ENCODE assay signal across 27 cellular contexts in genomic region chrX:50381729-50382415, GRCh38.
"Had no signal": no experiment of that assay in that cellular context is flagged by ENCODE, and none has a peak within 500 bp of the region (broad histone marks: within the 10 kb centered on the region; RNA-seq: fewer than 3 reads in every experiment).

No MANE protein-coding gene starts in this region.

- ATAC-seq: effector memory CD8-positive, alpha-beta T cell; esophagus mucosa; foreskin keratinocyte; gastrocnemius medialis; gastroesophageal sphincter had no signal

- FAIRE-seq: colon, endometrium, endothelial cell of umbilical vein, frontal cortex had no signal

- H3K4me3 Mint-ChIP-seq: dendritic cell treated with granulocyte-macrophage colony-stimulating factor and Interleukin-4, amounts not matched to agents 40 ng/mL and 50 ng/mL, for 4 days; effector memory CD8-positive, alpha-beta T cell; endodermal cell had no signal

- H3K27me3 Mint-ChIP-seq: dendritic cell treated with granulocyte-macrophage colony-stimulating factor and Interleukin-4, amounts not matched to agents 40 ng/mL and 50 ng/mL, for 4 days; effector memory CD8-positive, alpha-beta T cell had no signal

- H3K9me3 ChIP-seq: colonic mucosa, esophagus muscularis mucosa, esophagus squamous epithelium, gastrocnemius medialis, gastroesophageal sphincter had no signal

- H3K4me3 ChIP-seq: colonic mucosa, coronary artery, dorsolateral prefrontal cortex, esophagus muscularis mucosa, esophagus squamous epithelium, gastrocnemius medialis, gastroesophageal sphincter had no signal

- H3K36me3 ChIP-seq: colonic mucosa, esophagus muscularis mucosa, esophagus squamous epithelium, gastrocnemius medialis, gastroesophageal sphincter had no signal

- H3K27ac ChIP-seq: colonic mucosa, coronary artery, dorsolateral prefrontal cortex, epithelial cell of prostate, esophagus muscularis mucosa, esophagus squamous epithelium, foreskin keratinocyte, gastrocnemius medialis, gastroesophageal sphincter had no signal

- H3K9me3 Mint-ChIP-seq: dendritic cell treated with granulocyte-macrophage colony-stimulating factor and Interleukin-4, amounts not matched to agents 40 ng/mL and 50 ng/mL, for 4 days; effector memory CD8-positive, alpha-beta T cell had no signal

- H3K27me3 ChIP-seq: colonic mucosa, esophagus muscularis mucosa, foreskin keratinocyte, gastrocnemius medialis, gastroesophageal sphincter had no signal

- H3K4me1 ChIP-seq: colonic mucosa, esophagus muscularis mucosa, esophagus squamous epithelium, foreskin keratinocyte, gastrocnemius medialis, gastroesophageal sphincter had no signal

- DNase-seq: colonic mucosa; cortex of kidney; dermis blood vessel endothelial cell; dorsolateral prefrontal cortex; effector CD4-positive, alpha-beta T cell; effector CD8-positive, alpha-beta T cell; effector memory CD4-positive, alpha-beta T cell; effector memory CD8-positive, alpha-beta T cell; endodermal cell; erythroblast; esophagus squamous epithelium; foreskin fibroblast; foreskin keratinocyte; foreskin melanocyte; gastrocnemius medialis; glutamatergic neuron; head of caudate nucleus had no signal

- H3K27ac Mint-ChIP-seq: dendritic cell treated with granulocyte-macrophage colony-stimulating factor and Interleukin-4, amounts not matched to agents 40 ng/mL and 50 ng/mL, for 4 days; effector memory CD8-positive, alpha-beta T cell; endodermal cell had no signal
